Comparison of ENCODE assay signal across 8 cellular contexts in genomic region chr7:2232766-2233520, GRCh38. TPM values are rescaled to one million over a fixed set of nuclear protein-coding genes. Genes with fewer than 3 reads are reported as not detected.
A peak's percentile ranks its signal among the peaks of the same experiment; 100 is the strongest.
DNase-seq lines count a peak whose midpoint lies in the region; ATAC-seq and TF ChIP-seq lines count a peak whose summit lies in the region.

Gene MAD1L1, minus strand, starts transcription at chr7:2232945. Its CDS starts 2,812 bp downstream, at chr7:2230133.

- ATAC-seq in GM21825 (IDR thresholded peaks at IDR 0.05; ENCODE audit: unreplicated experiment) (peak; percentile 60), RWPE2 (ENCODE audit: low read depth) (peak; percentile 86)

- H3K27me3 ChIP-seq in RWPE2 (ENCODE audit: insufficient read depth, poor library complexity, severe bottlenecking) = no peaks in the 10 kb centered on the region

- peak within 1 kb of the TSS; percentile 38 for H3K27ac ChIP-seq in RWPE2 (ENCODE audit: poor library complexity, severe bottlenecking)

- no peaks in the 10 kb centered on the region for H3K9me3 Mint-ChIP-seq in nephron progenitor cell
- H3K9me3 Mint-ChIP-seq in stimulated activated naive CD8-positive, alpha-beta T cell treated with anti-CD3 and anti-CD28 coated beads, Interleukin-15, Interleukin-2, amounts not matched to agents 100 ng/mL and 50 ng/mL, for 24 hours = no peaks in the 10 kb centered on the region

- TF ChIP-seq CTCF in LNCaP clone FGC (IDR thresholded peaks at IDR 0.05; ENCODE audit: control insufficient read depth, extremely low read depth, insufficient read depth) (0 out of 2 replicates have a peak, but pooled peaks have one; percentile 2), RWPE2 (IDR thresholded peaks at IDR 0.05; ENCODE audit: poor library complexity, severe bottlenecking) (no peak), fibroblast of the aortic adventitia (IDR thresholded peaks at IDR 0.05; ENCODE audit: insufficient read depth, low read length) (no peak), nephron progenitor cell (IDR thresholded peaks at IDR 0.05) (no peak)

- no peaks in the 10 kb centered on the region for H3K9me3 ChIP-seq in RWPE2 (ENCODE audit: severe bottlenecking)

- H3K4me3 ChIP-seq in LNCaP clone FGC (ENCODE audit: low read depth, low read length) = peak within 1 kb of the TSS; percentile 94
- H3K4me3 ChIP-seq in RWPE2 (ENCODE audit: severe bottlenecking) = peak within 1 kb of the TSS; percentile 76
- H3K4me3 ChIP-seq in fibroblast of the aortic adventitia (ENCODE audit: low read depth, low read length) = peak within 1 kb of the TSS; percentile 82

- peaks cover 15% of the 10 kb centered on the region for H3K4me1 ChIP-seq in RWPE2 (ENCODE audit: insufficient read depth, poor library complexity, severe bottlenecking)

- H3K36me3 ChIP-seq in RWPE2 (ENCODE audit: low read depth) = peaks cover 47% of the 10 kb centered on the region

- H3K4me3 Mint-ChIP-seq in nephron progenitor cell = peak within 1 kb of the TSS; percentile 95
- peak within 1 kb of the TSS; percentile 92 for H3K4me3 Mint-ChIP-seq in stimulated activated naive CD8-positive, alpha-beta T cell treated with anti-CD3 and anti-CD28 coated beads, Interleukin-15, Interleukin-2, amounts not matched to agents 100 ng/mL and 50 ng/mL, for 24 hours

- peaks cover 32% of the 10 kb centered on the region for H3K4me1 Mint-ChIP-seq in nephron progenitor cell
- peaks cover 35% of the 10 kb centered on the region for H3K4me1 Mint-ChIP-seq in stimulated activated naive CD8-positive, alpha-beta T cell treated with anti-CD3 and anti-CD28 coated beads, Interleukin-15, Interleukin-2, amounts not matched to agents 100 ng/mL and 50 ng/mL, for 24 hours (ENCODE audit: low read depth)

- DNase-seq in DMS79 treated with DMSO at 0.1 percent for 48 hours (lab: John Stamatoyannopoulos, UW) (peak; percentile 70), LNCaP clone FGC (ENCODE audit: low read depth) (peak; percentile 57), RWPE2 (ENCODE audit: low spot score) (peak; percentile 89), fibroblast of the aortic adventitia (ENCODE audit: low read depth) (peak; percentile 90), nephron progenitor cell (peak; percentile 95)
- peak; percentile 77 for DNase-seq in activated effector memory CD4-positive, alpha-beta T cell treated with Interleukin-2 at 50 U/mL for 16 hours

- H3K27ac Mint-ChIP-seq in nephron progenitor cell = peak within 1 kb of the TSS; percentile 68
- H3K27ac Mint-ChIP-seq in stimulated activated naive CD8-positive, alpha-beta T cell treated with anti-CD3 and anti-CD28 coated beads, Interleukin-15, Interleukin-2, amounts not matched to agents 100 ng/mL and 50 ng/mL, for 24 hours = peak within 1 kb of the TSS; percentile 91

- no peaks in the 10 kb centered on the region for H3K27me3 Mint-ChIP-seq in nephron progenitor cell (ENCODE audit: low read depth, poor library complexity)
- no peaks in the 10 kb centered on the region for H3K27me3 Mint-ChIP-seq in stimulated activated naive CD8-positive, alpha-beta T cell treated with anti-CD3 and anti-CD28 coated beads, Interleukin-15, Interleukin-2, amounts not matched to agents 100 ng/mL and 50 ng/mL, for 24 hours

- peaks cover 43% of the 10 kb centered on the region for H3K36me3 Mint-ChIP-seq in nephron progenitor cell (ENCODE audit: low read depth)
- peaks cover 43% of the 10 kb centered on the region for H3K36me3 Mint-ChIP-seq in stimulated activated naive CD8-positive, alpha-beta T cell treated with anti-CD3 and anti-CD28 coated beads, Interleukin-15, Interleukin-2, amounts not matched to agents 100 ng/mL and 50 ng/mL, for 24 hours (ENCODE audit: low read depth)

RNA-seq across cellular contexts. Expression of gene MAD1L1, which starts in this region (rescaled TPM):
- total RNA-seq in fibroblast of the aortic adventitia (ENCODE audit: low replicate concordance) = 22.9 and 133 TPM in 2 replicates

Comparison
In these comparisons a context has a peak if more than half of its experiments do, and no peak if none do; other contexts are left out.
1. Peak in every context shown above with its lines: DNase-seq, ATAC-seq, H3K4me3 ChIP-seq and H3K27ac ChIP-seq.